1 cellular context compared by ENCODE assay signal in genomic region chr17:78358538-78359215, GRCh38.
TF ChIP-seq lines count a peak whose summit lies in the region.

No MANE protein-coding gene starts in this region.

TF ChIP-seq in SK-N-SH treated with all-trans-retinoic acid at 6 μM for 48 hours, 23 proteins besides CTCF, POLR2A, EP300 and RAD21 (continued from another document):
- TF ChIP-seq PATZ1 (CRISPR knock-in tag; IDR thresholded peaks at IDR 0.05; ENCODE audit: borderline replicate concordance) (no peak), ZC3H10 (CRISPR knock-in tag; IDR thresholded peaks at IDR 0.05) (no peak), TCF4 (CRISPR knock-in tag; IDR thresholded peaks at IDR 0.05; ENCODE audit: borderline replicate concordance) (no peak)
